ENCODE assay signal across 8 cellular contexts in genomic region chr16:71882505-71883192, GRCh38. TPM values are rescaled to one million over a fixed set of nuclear protein-coding genes. Genes with fewer than 3 reads are reported as not detected.
DNase-seq lines count a peak whose midpoint lies in the region; ATAC-seq, FAIRE-seq and TF ChIP-seq lines count a peak whose summit lies in the region.

No MANE protein-coding gene starts in this region.

- POLR2A ChIA-PET in endothelial cell of umbilical vein (lab: Charles Lee), result interaction anchor here (0.6 to 0.9 kb wide), 3 partner anchors 54 to 274 kb away, joined by 3 to 5 read pairs (median 3); no protein-coding TSS in a partner anchor

- TF ChIP-seq CTCF in AG09319 (IDR thresholded peaks at IDR 0.05; ENCODE audit: low read depth, low read length), result peak; percentile 89
- TF ChIP-seq CTCF in endothelial cell of umbilical vein (IDR thresholded peaks at IDR 0.05; ENCODE audit: extremely low read depth in 1 of 2, insufficient read depth in 1 of 2, low read depth in 1 of 2, low read length in 2 of 2), result peak; percentile 81 to 82

- ATAC-seq in GM18870 (IDR thresholded peaks at IDR 0.05; ENCODE audit: unreplicated experiment) (peak; percentile 64), HG03460 (IDR thresholded peaks at IDR 0.05; ENCODE audit: unreplicated experiment) (peak; percentile 47)

- CTCF ChIA-PET in endothelial cell of umbilical vein (lab: Charles Lee), result interaction anchor here (0.6 to 6.4 kb wide), 50 partner anchors 9 to 213 kb away, joined by 3 to 212 read pairs (median 4); partner anchors contain the start of genes AP1G1 and IST1

- H3K4me2 ChIP-seq in endothelial cell of umbilical vein (ENCODE audit: insufficient read depth, low read length), result peak overlapping the region; percentile 99

- peaks cover 24% of the 10 kb centered on the region for H3K4me1 ChIP-seq in endothelial cell of umbilical vein (ENCODE audit: control insufficient read depth, extremely low read depth, insufficient read depth, low read length)
- H3K4me1 ChIP-seq in mononuclear cell (ENCODE audit: insufficient read depth, low read length), result peaks cover 44% of the 10 kb centered on the region

- intact Hi-C loops in endothelial cell of umbilical vein (cut with micrococcal nuclease), result loop anchor here (1.0 to 5.0 kb wide), 6 partner anchors 36 to 217 kb away; partner anchors contain the start of genes AP1G1, DHODH and PHLPP2

- TSS peak; percentile 37 for BruUV-seq in endothelial cell of umbilical vein (replicated peaks; lab: Mats Ljungman, UMichigan)

- DNase-seq in AG09319 (ENCODE audit: extremely low read depth, low read depth), result no peak
- peak; percentile 12 to 61 for DNase-seq in NOMO-1 (lab: John Stamatoyannopoulos, UW; ENCODE audit: unreplicated experiment in 2 of 2)
- DNase-seq in activated CD8-positive, alpha-beta memory T cell treated with anti-CD3 and anti-CD28 coated beads, Interleukin-2, amount 50 U/mL, for 4 hours, result peak; percentile 69
- peak; percentile 83 for DNase-seq in endothelial cell of umbilical vein (ENCODE audit: low read depth, low spot score)
- peak; percentile 83 for DNase-seq in stimulated activated CD8-positive, alpha-beta memory T cell treated with anti-CD3 and anti-CD28 coated beads, Interleukin-4, amount 100 ng/mL, for 48 hours

- dilution Hi-C loops in endothelial cell of umbilical vein (cut with MboI; ENCODE audit: extremely low pct_ligation_motif_present, low sequenced_read_pairs), result no loop called here

- H4K20me1 ChIP-seq in endothelial cell of umbilical vein (replicated peaks; ENCODE audit: control insufficient read depth, extremely low read depth, insufficient read depth, low read length), result no peaks in the 10 kb centered on the region

- H3K27me3 ChIP-seq in endothelial cell of umbilical vein (ENCODE audit: control insufficient read depth in 2 of 2, insufficient read depth in 2 of 2, low read length in 2 of 2) (no peaks in the 10 kb centered on the region), mononuclear cell (ENCODE audit: insufficient read depth, low read length) (no peaks in the 10 kb centered on the region)

- no peaks in the 10 kb centered on the region for H3K9me1 ChIP-seq in endothelial cell of umbilical vein (replicated peaks; ENCODE audit: control insufficient read depth, extremely low read depth, insufficient read depth, low read length)

- peak overlapping the region; percentile 45 to 97 (median 90) for H3K4me3 ChIP-seq in endothelial cell of umbilical vein (replicated peaks in 1 of 3; ENCODE audit: insufficient read depth in 1 of 3, low read depth in 1 of 3, low read length in 3 of 3)
- peak overlapping the region; percentile 76 for H3K4me3 ChIP-seq in mononuclear cell (ENCODE audit: low read length)

- peak; percentile 56 for FAIRE-seq in endothelial cell of umbilical vein (lab: Jason Lieb, UNC)

- peak overlapping the region; percentile 68 for H3K9ac ChIP-seq in endothelial cell of umbilical vein (replicated peaks; ENCODE audit: extremely low read depth, insufficient read depth, low read length)

- H3K9me3 ChIP-seq in endothelial cell of umbilical vein (replicated peaks; ENCODE audit: control insufficient read depth, insufficient read depth, low read length) (no peaks in the 10 kb centered on the region), mononuclear cell (ENCODE audit: low read depth, low read length) (no peaks in the 10 kb centered on the region)

- no peaks in the 10 kb centered on the region for H3K79me2 ChIP-seq in endothelial cell of umbilical vein (ENCODE audit: control insufficient read depth, insufficient read depth, low read length)

- no peak overlapping the region for H3K27ac ChIP-seq in endothelial cell of umbilical vein (ENCODE audit: insufficient read depth, low read depth, low read length)

- H2AFZ ChIP-seq in endothelial cell of umbilical vein (ENCODE audit: low read depth, low read length), result peak overlapping the region; percentile 100

- TF ChIP-seq POLR2A in endothelial cell of umbilical vein (IDR thresholded peaks at IDR 0.05; ENCODE audit: low read depth, low read length), result no peak

- H3K36me3 ChIP-seq in endothelial cell of umbilical vein (ENCODE audit: control insufficient read depth in 2 of 2, extremely low read depth in 1 of 2, insufficient read depth in 2 of 2, low read length in 2 of 2), result peaks cover 0 to 5% of the 10 kb centered on the region in 2 experiments

TF ChIP-seq in endothelial cell of umbilical vein, 7 proteins besides CTCF, POLR2A, EP300 and RAD21:
- TF ChIP-seq MAX (IDR thresholded peaks at IDR 0.05; ENCODE audit: insufficient read depth, insufficient read length) (no peak), FOS (IDR thresholded peaks at IDR 0.05; ENCODE audit: borderline replicate concordance, insufficient read depth, low read length) (no peak), EZH2 (IDR thresholded peaks at IDR 0.05; ENCODE audit: borderline replicate concordance, low read depth, low read length, severe bottlenecking) (no peak), GATA2 (IDR thresholded peaks at IDR 0.05; ENCODE audit: insufficient read depth, insufficient read length, low read depth, low read length) (no peak), JUN (IDR thresholded peaks at IDR 0.05; ENCODE audit: borderline replicate concordance, insufficient read depth, insufficient read length, low read depth) (no peak), POLR2AphosphoS5 (IDR thresholded peaks at IDR 0.05; ENCODE audit: insufficient read depth, low read depth, low read length) (no peak), MYC (IDR thresholded peaks at IDR 0.05; ENCODE audit: low read depth, low read length) (no peak)

RNA-seq across cellular contexts. Expression of gene ZNF821, which starts 1.3 kb away (rescaled TPM):
- 7.3 and 9.6 TPM in 2 replicates for total RNA-seq in endothelial cell of umbilical vein
- 8.0 and 8.1 TPM in 2 replicates for polyA plus RNA-seq in endothelial cell of umbilical vein
- polyA plus RNA-seq in endothelial cell of umbilical vein (2011; cell fraction: cytosol; rRNA removed), result 8.0 and 8.6 TPM in 2 replicates
- 11.8 and 14.6 TPM in 2 replicates for polyA plus RNA-seq in endothelial cell of umbilical vein (2011; cell fraction: nucleus; rRNA removed)
- polyA plus RNA-seq in endothelial cell of umbilical vein (2012), result 5.2 and 6.1 TPM in 2 replicates
- polyA minus RNA-seq in endothelial cell of umbilical vein, result 4.1 and 9.6 TPM in 2 replicates
- 1.9 TPM for polyA minus RNA-seq in endothelial cell of umbilical vein (2011; cell fraction: cytosol; rRNA and poly(A)+ RNA removed)
- 4.4 and 8.3 TPM in 2 replicates for polyA minus RNA-seq in endothelial cell of umbilical vein (2011; cell fraction: nucleus; rRNA and poly(A)+ RNA removed)
- 15.1 TPM for total RNA-seq in mononuclear cell

RNA-seq across cellular contexts. Expression of gene IST1, which starts 12.7 kb away (rescaled TPM):
- total RNA-seq in endothelial cell of umbilical vein (165 and 185 TPM in 2 replicates), mononuclear cell (426 TPM)
- 136 and 145 TPM in 2 replicates for polyA plus RNA-seq in endothelial cell of umbilical vein
- polyA plus RNA-seq in endothelial cell of umbilical vein (2011; cell fraction: cytosol; rRNA removed), result 146 and 166 TPM in 2 replicates
- 350 and 437 TPM in 2 replicates for polyA plus RNA-seq in endothelial cell of umbilical vein (2011; cell fraction: nucleus; rRNA removed)
- 143 and 144 TPM in 2 replicates for polyA plus RNA-seq in endothelial cell of umbilical vein (2012)
- 183 and 193 TPM in 2 replicates for polyA minus RNA-seq in endothelial cell of umbilical vein
- 55.4 TPM for polyA minus RNA-seq in endothelial cell of umbilical vein (2011; cell fraction: cytosol; rRNA and poly(A)+ RNA removed)
- polyA minus RNA-seq in endothelial cell of umbilical vein (2011; cell fraction: nucleus; rRNA and poly(A)+ RNA removed), result 86.2 and 125 TPM in 2 replicates

RNA-seq across cellular contexts. Expression of gene ATXN1L, which starts 36.9 kb away (rescaled TPM):
- 23.9 and 24.9 TPM in 2 replicates for total RNA-seq in endothelial cell of umbilical vein
- 14.9 and 15.6 TPM in 2 replicates for polyA plus RNA-seq in endothelial cell of umbilical vein
- polyA plus RNA-seq in endothelial cell of umbilical vein (2011; cell fraction: cytosol; rRNA removed), result 13.1 and 13.5 TPM in 2 replicates
- 27.3 and 29.0 TPM in 2 replicates for polyA plus RNA-seq in endothelial cell of umbilical vein (2011; cell fraction: nucleus; rRNA removed)
- 17.3 and 19.1 TPM in 2 replicates for polyA plus RNA-seq in endothelial cell of umbilical vein (2012)
- polyA minus RNA-seq in endothelial cell of umbilical vein, result 30.1 and 32.3 TPM in 2 replicates
- 8.5 TPM for polyA minus RNA-seq in endothelial cell of umbilical vein (2011; cell fraction: cytosol; rRNA and poly(A)+ RNA removed)
- 18.6 and 21.5 TPM in 2 replicates for polyA minus RNA-seq in endothelial cell of umbilical vein (2011; cell fraction: nucleus; rRNA and poly(A)+ RNA removed)
- 41.0 TPM for total RNA-seq in mononuclear cell
